ENCODE assay signal across 8 cellular contexts in the genomic region with DNA sequence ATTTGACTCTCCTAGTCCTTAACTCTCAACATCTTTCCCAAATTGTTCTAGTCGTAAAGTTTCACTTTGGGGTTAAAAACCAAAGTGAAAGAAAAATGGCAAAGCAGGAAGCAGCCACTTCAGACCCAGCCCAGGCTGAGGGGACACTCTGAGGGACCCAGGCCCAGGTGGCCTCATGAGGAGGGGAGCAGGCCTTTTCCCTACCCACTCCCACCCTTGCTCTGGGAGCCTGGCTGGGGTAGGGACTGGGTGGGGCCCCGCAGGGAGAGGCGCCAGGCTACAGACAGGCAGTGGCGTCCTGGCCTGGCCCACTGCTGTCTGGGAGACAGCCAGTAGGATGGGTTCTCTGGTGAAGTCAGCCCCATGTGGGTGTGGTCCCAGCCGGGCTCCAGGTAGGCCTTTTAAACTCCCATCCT.
DNase-seq lines count a peak whose midpoint lies in the region; ATAC-seq, FAIRE-seq and TF ChIP-seq lines count a peak whose summit lies in the region.

No MANE protein-coding gene starts in this region.

- peak in 3 of 10 experiments; percentile 22 to 37 (median 29) for DNase-seq in CD4-positive, alpha-beta T cell
- peak; percentile 64 for DNase-seq in activated naive CD8-positive, alpha-beta T cell treated with anti-CD3 and anti-CD28 coated beads, Interleukin-2, amount 10 ng/mL, durations not matched to agents 7 days and 5 days
- DNase-seq in HepG2 (ENCODE audit: low spot score): no peak
- no peak for DNase-seq in tibial artery
- DNase-seq in nucleus accumbens (lab: John Stamatoyannopoulos, UW): no peak
- no peak for DNase-seq in GM13976 (ENCODE audit: low spot score)

- H3K4me2 ChIP-seq in HepG2 (ENCODE audit: low read depth, low read length): peak overlapping the region; percentile 33; the same call in 1 of the 2 replicates

- no peak for TF ChIP-seq RAD21 in HepG2 (CRISPR knock-in tag; IDR thresholded peaks at IDR 0.05)

- FAIRE-seq in HepG2 (lab: Jason Lieb, UNC): no peak

- no peaks in the 10 kb centered on the region for H3K27me3 ChIP-seq in CD4-positive, alpha-beta T cell (ENCODE audit: control insufficient read depth, insufficient read depth, low read length)
- no peaks in the 10 kb centered on the region for H3K27me3 ChIP-seq in HepG2 (ENCODE audit: control insufficient read depth in 1 of 2, insufficient read depth in 2 of 2, low read length in 2 of 2)
- no peaks in the 10 kb centered on the region for H3K27me3 ChIP-seq in tibial artery

- TF ChIP-seq EP300 in HepG2 (IDR thresholded peaks at IDR 0.05; ENCODE audit: low read depth in 2 of 2, low read length in 2 of 2): no peak
- TF ChIP-seq EP300 in HepG2 (CRISPR knock-in tag; IDR thresholded peaks at IDR 0.05; ENCODE audit: borderline replicate concordance): no peak

- H3K27me3 Mint-ChIP-seq in CD4-positive, alpha-beta T cell: no peaks in the 10 kb centered on the region
- H3K27me3 Mint-ChIP-seq in activated naive CD8-positive, alpha-beta T cell treated with anti-CD3 and anti-CD28 coated beads, Interleukin-2, amount 10 ng/mL, durations not matched to agents 7 days and 5 days: no peaks in the 10 kb centered on the region

- TF ChIP-seq CTCF in CD4-positive, alpha-beta T cell (IDR thresholded peaks at IDR 0.05): no peak
- TF ChIP-seq CTCF in HepG2 (CRISPR knock-in tag; IDR thresholded peaks at IDR 0.05) (no peak), tibial artery (IDR thresholded peaks at IDR 0.05) (no peak), GM13976 (IDR thresholded peaks at IDR 0.05; ENCODE audit: borderline replicate concordance, control extremely low read depth, extremely low read depth, insufficient read depth, missing control alignments) (no peak)

- CTCF ChIA-PET in CD4-positive, alpha-beta T cell (lab: Charles Lee): no interaction called here
- CTCF ChIA-PET in HepG2 (lab: Yijun Ruan, JAX; ENCODE audit: low intra/inter-chr PET ratio, low total read pairs): no interaction called here

- BruUV-seq in HepG2 (replicated peaks; lab: Mats Ljungman, UMichigan): no TSS peak

- POLR2A ChIA-PET in CD4-positive, alpha-beta T cell (lab: Charles Lee): interaction anchor here (0.6 to 1.2 kb wide), 4 partner anchors 11 to 385 kb away, joined by 3 to 5 read pairs (median 4); no protein-coding TSS in a partner anchor
- POLR2A ChIA-PET in activated naive CD8-positive, alpha-beta T cell treated with anti-CD3 and anti-CD28 coated beads, Interleukin-2, amount 10 ng/mL, durations not matched to agents 7 days and 5 days (lab: Charles Lee): interaction anchor here (0.7 to 1.9 kb wide), 6 partner anchors 10 to 100 kb away, joined by 4 to 14 read pairs (median 6); partner anchors contain the start of gene TGIF2
- POLR2A ChIA-PET in HepG2 (lab: Yijun Ruan, JAX): interaction anchor here (1.1 to 3.1 kb wide), 3 partner anchors 10 to 33 kb away, joined by 3 to 13 read pairs (median 3); no protein-coding TSS in a partner anchor

- peaks cover 66% of the 10 kb centered on the region for H3K4me1 Mint-ChIP-seq in CD4-positive, alpha-beta T cell (ENCODE audit: low read depth)
- peaks cover 36% of the 10 kb centered on the region for H3K4me1 Mint-ChIP-seq in activated naive CD8-positive, alpha-beta T cell treated with anti-CD3 and anti-CD28 coated beads, Interleukin-2, amount 10 ng/mL, durations not matched to agents 7 days and 5 days

- H3K4me3 ChIP-seq in HepG2 (replicated peaks in 1 of 3; ENCODE audit: insufficient read depth in 1 of 3, low read depth in 2 of 3, low read length in 3 of 3) (no peak overlapping the region), tibial artery (peak overlapping the region; percentile 37 to 43)

- H3K27ac Mint-ChIP-seq in CD4-positive, alpha-beta T cell: peak overlapping the region; percentile 85
- peak overlapping the region; percentile 89 for H3K27ac Mint-ChIP-seq in activated naive CD8-positive, alpha-beta T cell treated with anti-CD3 and anti-CD28 coated beads, Interleukin-2, amount 10 ng/mL, durations not matched to agents 7 days and 5 days

- peak overlapping the region; percentile 63 for H3K4me3 Mint-ChIP-seq in CD4-positive, alpha-beta T cell
- peak overlapping the region; percentile 80 for H3K4me3 Mint-ChIP-seq in activated naive CD8-positive, alpha-beta T cell treated with anti-CD3 and anti-CD28 coated beads, Interleukin-2, amount 10 ng/mL, durations not matched to agents 7 days and 5 days

- no peaks in the 10 kb centered on the region for H3K36me3 Mint-ChIP-seq in CD4-positive, alpha-beta T cell (ENCODE audit: low read depth)
- no peaks in the 10 kb centered on the region for H3K36me3 Mint-ChIP-seq in activated naive CD8-positive, alpha-beta T cell treated with anti-CD3 and anti-CD28 coated beads, Interleukin-2, amount 10 ng/mL, durations not matched to agents 7 days and 5 days

- H2AFZ ChIP-seq in HepG2 (ENCODE audit: low read length): no peak overlapping the region

- H3K9ac ChIP-seq in HepG2 (ENCODE audit: insufficient read depth, low read depth, low read length): peak overlapping the region; percentile 13

- intact Hi-C loops in CD4-positive, alpha-beta T cell (cut with DNase I, micrococcal nuclease): no loop called here
- intact Hi-C loops in HepG2 (cut with micrococcal nuclease; ENCODE audit: unreplicated experiment) (no loop called here), tibial artery (cut with DNase I; ENCODE audit: low total_unique reads) (no loop called here)

- ATAC-seq in CD4-positive, alpha-beta T cell (ENCODE audit: poor library complexity): peak; percentile 95
- ATAC-seq in activated naive CD8-positive, alpha-beta T cell treated with anti-CD3 and anti-CD28 coated beads, Interleukin-2, amount 10 ng/mL, durations not matched to agents 7 days and 5 days (ENCODE audit: low read depth): peak; percentile 94
- ATAC-seq in HepG2 (peak; percentile 20), HG03521 (IDR thresholded peaks at IDR 0.05; ENCODE audit: unreplicated experiment) (no peak)

- in situ Hi-C loops in HepG2 (cut with HindIII; ENCODE audit: extremely low pct_ligation_motif_present, low pct_unique_long_range_greater_than_20kb) (no loop called here), GM13976 (cut with MboI; ENCODE audit: low sequenced_read_pairs, unreplicated experiment) (no loop called here)

- H3K27ac ChIP-seq in CD4-positive, alpha-beta T cell (ENCODE audit: low read depth, low read length): peak overlapping the region; percentile 39
- H3K27ac ChIP-seq in KOPT-K1 (ENCODE audit: low read depth, low read length, poor library complexity, severe bottlenecking) (peak overlapping the region; percentile 55), HepG2 (ENCODE audit: extremely low read length, insufficient read depth, low read length) (peak overlapping the region; percentile 24), tibial artery (peak overlapping the region; percentile 91 to 99)

- H3K9me3 Mint-ChIP-seq in CD4-positive, alpha-beta T cell: no peaks in the 10 kb centered on the region
- H3K9me3 Mint-ChIP-seq in activated naive CD8-positive, alpha-beta T cell treated with anti-CD3 and anti-CD28 coated beads, Interleukin-2, amount 10 ng/mL, durations not matched to agents 7 days and 5 days: no peaks in the 10 kb centered on the region

- H3K79me2 ChIP-seq in HepG2 (ENCODE audit: insufficient read depth, low read length): peaks cover 56% of the 10 kb centered on the region

- H3K4me1 ChIP-seq in HepG2 (ENCODE audit: insufficient read depth, low read length): peaks cover 73% of the 10 kb centered on the region
- peaks cover 0 to 98% (median 73%) of the 10 kb centered on the region in 4 donors for H3K4me1 ChIP-seq in tibial artery

- WGBS in HepG2 (ENCODE audit: low lambda C conversion rate): 68% methylated on average over 5 of the region's 5 CpGs

- TF ChIP-seq POLR2A in HepG2 (IDR thresholded peaks at IDR 0.05; ENCODE audit: insufficient read depth in 1 of 2, low read depth in 2 of 2, low read length in 2 of 2): no peak

- no peaks in the 10 kb centered on the region for H3K36me3 ChIP-seq in KOPT-K1 (ENCODE audit: insufficient read depth, low read length)
- peaks cover 0 to 3% of the 10 kb centered on the region in 2 experiments; a peak in 3 of 5 replicates for H3K36me3 ChIP-seq in HepG2 (replicated peaks in 1 of 2; ENCODE audit: control insufficient read depth in 1 of 2, insufficient read depth in 2 of 2, low read length in 2 of 2)
- peaks cover 0 to 4% (median 0%) of the 10 kb centered on the region in 3 donors for H3K36me3 ChIP-seq in tibial artery

- H3K9me3 ChIP-seq in CD4-positive, alpha-beta T cell (ENCODE audit: control insufficient read depth, low read length): no peaks in the 10 kb centered on the region
- no peaks in the 10 kb centered on the region for H3K9me3 ChIP-seq in KOPT-K1 (ENCODE audit: insufficient read depth, low read length, poor library complexity, severe bottlenecking)
- no peaks in the 10 kb centered on the region for H3K9me3 ChIP-seq in HepG2 (ENCODE audit: low read length)
- no peaks in the 10 kb centered on the region for H3K9me3 ChIP-seq in tibial artery

- H4K20me1 ChIP-seq in HepG2 (ENCODE audit: insufficient read depth, low read length): peaks cover 15% of the 10 kb centered on the region; the same call in 1 of the 2 replicates

TF ChIP-seq in HepG2, 621 proteins besides CTCF, POLR2A, EP300 and RAD21 (continues in another document):
- TF ChIP-seq, protein P1, sequence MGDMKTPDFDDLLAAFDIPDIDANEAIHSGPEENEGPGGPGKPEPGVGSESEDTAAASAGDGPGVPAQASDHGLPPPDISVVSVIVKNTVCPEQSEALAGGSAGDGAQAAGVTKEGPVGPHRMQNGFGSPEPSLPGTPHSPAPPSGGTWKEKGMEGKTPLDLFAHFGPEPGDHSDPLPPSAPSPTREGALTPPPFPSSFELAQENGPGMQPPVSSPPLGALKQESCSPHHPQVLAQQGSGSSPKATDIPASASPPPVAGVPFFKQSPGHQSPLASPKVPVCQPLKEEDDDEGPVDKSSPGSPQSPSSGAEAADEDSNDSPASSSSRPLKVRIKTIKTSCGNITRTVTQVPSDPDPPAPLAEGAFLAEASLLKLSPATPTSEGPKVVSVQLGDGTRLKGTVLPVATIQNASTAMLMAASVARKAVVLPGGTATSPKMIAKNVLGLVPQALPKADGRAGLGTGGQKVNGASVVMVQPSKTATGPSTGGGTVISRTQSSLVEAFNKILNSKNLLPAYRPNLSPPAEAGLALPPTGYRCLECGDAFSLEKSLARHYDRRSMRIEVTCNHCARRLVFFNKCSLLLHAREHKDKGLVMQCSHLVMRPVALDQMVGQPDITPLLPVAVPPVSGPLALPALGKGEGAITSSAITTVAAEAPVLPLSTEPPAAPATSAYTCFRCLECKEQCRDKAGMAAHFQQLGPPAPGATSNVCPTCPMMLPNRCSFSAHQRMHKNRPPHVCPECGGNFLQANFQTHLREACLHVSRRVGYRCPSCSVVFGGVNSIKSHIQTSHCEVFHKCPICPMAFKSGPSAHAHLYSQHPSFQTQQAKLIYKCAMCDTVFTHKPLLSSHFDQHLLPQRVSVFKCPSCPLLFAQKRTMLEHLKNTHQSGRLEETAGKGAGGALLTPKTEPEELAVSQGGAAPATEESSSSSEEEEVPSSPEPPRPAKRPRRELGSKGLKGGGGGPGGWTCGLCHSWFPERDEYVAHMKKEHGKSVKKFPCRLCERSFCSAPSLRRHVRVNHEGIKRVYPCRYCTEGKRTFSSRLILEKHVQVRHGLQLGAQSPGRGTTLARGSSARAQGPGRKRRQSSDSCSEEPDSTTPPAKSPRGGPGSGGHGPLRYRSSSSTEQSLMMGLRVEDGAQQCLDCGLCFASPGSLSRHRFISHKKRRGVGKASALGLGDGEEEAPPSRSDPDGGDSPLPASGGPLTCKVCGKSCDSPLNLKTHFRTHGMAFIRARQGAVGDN (CRISPR knock-in tag; IDR thresholded peaks at IDR 0.05): peak; percentile 58
- TF ChIP-seq POGZ (CRISPR knock-in tag; IDR thresholded peaks at IDR 0.05): no peak

Comparison
In these comparisons a context has a peak if more than half of its experiments do, and no peak if none do; other contexts are left out.
1. H3K27ac ChIP-seq: peak in every context shown above with its lines; median percentile 95 in tibial artery; 55 in KOPT-K1; 39 in CD4-positive, alpha-beta T cell; 24 in HepG2.
2. H3K4me3 ChIP-seq: peak in tibial artery (2 of 2); none in HepG2 (0 of 3).